9 cellular contexts compared by ENCODE assay signal in genomic region chr19:47765522-47766358, GRCh38. TPM values are rescaled to one million over a fixed set of nuclear protein-coding genes. Genes with fewer than 3 reads are reported as not detected.
A peak's percentile ranks its signal among the peaks of the same experiment; 100 is the strongest.
DNase-seq lines count a peak whose midpoint lies in the region; ATAC-seq and TF ChIP-seq lines count a peak whose summit lies in the region.
"Had no signal": no experiment of that assay in that cellular context is flagged by ENCODE, and none has a peak within 500 bp of the region (broad histone marks: within the 10 kb centered on the region; RNA-seq: fewer than 3 reads in every experiment).

No MANE protein-coding gene starts in this region.

- H3K4me3 ChIP-seq in SJCRH30 (no peak overlapping the region), brain microvascular endothelial cell (ENCODE audit: low read depth, low read length) (no peak overlapping the region)

- DNase-seq in COLO668 (lab: John Stamatoyannopoulos, UW; ENCODE audit: unreplicated experiment) (peak; percentile 77), HUDEP-2 (lab: John Stamatoyannopoulos, UW; ENCODE audit: unreplicated experiment in 76 of 76) (peak in 62 of 76 experiments; percentile 7 to 81 (median 60)), SJCRH30 (peak; percentile 78 to 91), brain microvascular endothelial cell (no peak), kidney tubule cell (ENCODE audit: low spot score) (peak; percentile 54)
- peak; percentile 26 for DNase-seq in stimulated activated naive CD4-positive, alpha-beta T cell treated with Interleukin-2 at 50 U/mL for 16 hours (lab: John Stamatoyannopoulos, UW)

- H3K36me3 ChIP-seq in SJCRH30 (no peaks in the 10 kb centered on the region), brain microvascular endothelial cell (replicated peaks) (no peaks in the 10 kb centered on the region)

- in situ Hi-C loops in brain microvascular endothelial cell (cut with HindIII; ENCODE audit: low pct_ligation_motif_present, low sequenced_read_pairs) = no loop called here

- no peak for ATAC-seq in GM21717 (IDR thresholded peaks at IDR 0.05; ENCODE audit: unreplicated experiment)
- ATAC-seq in GM19397 (IDR thresholded peaks at IDR 0.05; ENCODE audit: unreplicated experiment) = no peak

- no peaks in the 10 kb centered on the region for H3K9me3 ChIP-seq in SJCRH30 (replicated peaks)

- H3K4me1 ChIP-seq in SJCRH30 = peaks cover 10% of the 10 kb centered on the region; the same call in 1 of the 2 replicates

- H3K27me3 ChIP-seq in SJCRH30 (no peaks in the 10 kb centered on the region), brain microvascular endothelial cell (replicated peaks) (no peaks in the 10 kb centered on the region)

- H3K27ac ChIP-seq in SJCRH30 = no peak overlapping the region
- no peak overlapping the region for H3K27ac ChIP-seq in brain microvascular endothelial cell

- peak; percentile 93 for TF ChIP-seq CTCF in brain microvascular endothelial cell (IDR thresholded peaks at IDR 0.05; ENCODE audit: low read depth, low read length, missing control alignments)

RNA-seq across cellular contexts. Expression of gene SELENOW, which starts 12.8 kb away (rescaled TPM):
- total RNA-seq in SJCRH30 (2014; rRNA removed; shearing (Covaris generic)) = 204 and 219 TPM in 2 replicates

RNA-seq across cellular contexts. Expression of gene NOP53, which starts 20.4 kb away (rescaled TPM):
- 194 TPM in 2 replicates for total RNA-seq in SJCRH30 (2014; rRNA removed; shearing (Covaris generic))

RNA-seq across cellular contexts. Expression of gene TPRX1, which starts 38.6 kb away (rescaled TPM):
- not detected in 2 replicates for total RNA-seq in SJCRH30 (2014; rRNA removed; shearing (Covaris generic))
- total RNA-seq: naive thymus-derived CD8-positive, alpha-beta T cell had no signal

RNA-seq across cellular contexts. Expression of gene EHD2, which starts 52.5 kb away (rescaled TPM):
- 9.0 and 9.4 TPM in 2 replicates for total RNA-seq in SJCRH30 (2014; rRNA removed; shearing (Covaris generic))
- total RNA-seq: naive thymus-derived CD8-positive, alpha-beta T cell had no signal

RNA-seq across cellular contexts. Expression of gene CRX, which starts 56.0 kb away (rescaled TPM):
- 0.10 and 0.89 TPM in 2 replicates for total RNA-seq in SJCRH30 (2014; rRNA removed; shearing (Covaris generic))
- total RNA-seq: naive thymus-derived CD8-positive, alpha-beta T cell had no signal
